ENCODE assay signal across 7 cellular contexts in genomic region chr21:5231261-5231660, GRCh38.
DNase-seq lines count a peak whose midpoint lies in the region; ATAC-seq and TF ChIP-seq lines count a peak whose summit lies in the region.
"Not testable (repeated sequence)": the region's sequence is repeated elsewhere in the genome, so short reads cannot be mapped to it uniquely, and the experiment has no call there.

No MANE protein-coding gene starts in this region.

- H3K9me3 Mint-ChIP-seq in mesothelial cell of epicardium, result peaks cover 83% of the 10 kb centered on the region

- not testable (repeated sequence) for H3K9me2 ChIP-seq in SK-N-SH

- H4K20me1 ChIP-seq in SK-N-SH (ENCODE audit: insufficient read depth), result not testable (repeated sequence)

- CTCF ChIA-PET in HEK293 (lab: Yijun Ruan, JAX); SK-N-SH (lab: Yijun Ruan, JAX): not testable (repeated sequence)

- not testable (repeated sequence) for H3K79me2 ChIP-seq in SK-N-SH (ENCODE audit: insufficient read depth)

- not testable (repeated sequence) for H3K9me3 ChIP-seq in HEK293 (ENCODE audit: control insufficient read depth, insufficient read depth, low read depth, low read length); MG63; SK-N-SH
- H3K9me3 ChIP-seq in sigmoid colon, result peaks cover 0 to 18% (median 0%) of the 10 kb centered on the region in 4 donors

- ATAC-seq in Right ventricle myocardium inferior, result not testable (repeated sequence)

- H3K27me3 ChIP-seq in MG63; SK-N-SH (ENCODE audit: insufficient read depth); sigmoid colon: not testable (repeated sequence)

- H3K4me1 ChIP-seq in HEK293 (ENCODE audit: control insufficient read depth, insufficient read depth, low read length); SK-N-SH (ENCODE audit: control insufficient read depth in 1 of 2, insufficient read depth in 2 of 2, low read depth in 1 of 2, low read length in 1 of 2); sigmoid colon: not testable (repeated sequence)

- H3K27ac ChIP-seq in HEK293 (ENCODE audit: extremely low read depth, low read depth, low read length); SK-N-SH (ENCODE audit: low read depth in 2 of 2, low read length in 1 of 2); sigmoid colon: not testable (repeated sequence)

- H3K4me3 Mint-ChIP-seq in mesothelial cell of epicardium, result not testable (repeated sequence)

- not testable (repeated sequence) for TF ChIP-seq RAD21 in SK-N-SH (IDR thresholded peaks at IDR 0.05; ENCODE audit: low read length)

- TF ChIP-seq CTCF in HEK293 (tag by site-specific recombination; IDR thresholded peaks at IDR 0.05); sigmoid colon (IDR thresholded peaks at IDR 0.05): not testable (repeated sequence)
- TF ChIP-seq CTCF in SK-N-SH (IDR thresholded peaks at IDR 0.05), result peak; percentile 26; the same call in 1 of the 2 replicates
- peak; percentile 35 for TF ChIP-seq CTCF in mesothelial cell of epicardium (IDR thresholded peaks at IDR 0.05; ENCODE audit: unreplicated experiment)

- H3F3A ChIP-seq in SK-N-SH (replicated peaks; ENCODE audit: insufficient read depth), result not testable (repeated sequence)

- H3K27ac Mint-ChIP-seq in mesothelial cell of epicardium, result not testable (repeated sequence)

- POLR2A ChIA-PET in HEK293 (lab: Yijun Ruan, JAX); SK-N-SH (lab: Yijun Ruan, JAX): not testable (repeated sequence)

- intact Hi-C loops in Right ventricle myocardium inferior (cut with DNase I); sigmoid colon (cut with DNase I): not testable (repeated sequence)

- 10% methylated on average over 9 of the region's 10 CpGs for WGBS in SK-N-SH (ENCODE audit: low lambda C conversion rate)
- WGBS in sigmoid colon, 2 donors, result 75 to 76% methylated on average over 10 of the region's 10 CpGs

- H3K36me3 Mint-ChIP-seq in mesothelial cell of epicardium, result peaks cover 15% of the 10 kb centered on the region

- not testable (repeated sequence) for TF ChIP-seq EP300 in SK-N-SH (IDR thresholded peaks at IDR 0.05; ENCODE audit: borderline replicate concordance in 1 of 2, low read depth in 1 of 2, low read length in 1 of 2); sigmoid colon (IDR thresholded peaks at IDR 0.05)

- not testable (repeated sequence) for TF ChIP-seq POLR2A in sigmoid colon (IDR thresholded peaks at IDR 0.05)

- not testable (repeated sequence) for H3K4me1 Mint-ChIP-seq in mesothelial cell of epicardium

- H3K9ac ChIP-seq in SK-N-SH, result not testable (repeated sequence)

- not testable (repeated sequence) for H3K4me2 ChIP-seq in SK-N-SH

- peak; percentile 13 for DNase-seq in MG63
- not testable (repeated sequence) for DNase-seq in SK-N-SH; mesothelial cell of epicardium (ENCODE audit: low spot score in 2 of 2, unreplicated experiment in 2 of 2)
- peak; percentile 64 for DNase-seq in Right ventricle myocardium inferior (ENCODE audit: missing footprints)
- peak; percentile 5 for DNase-seq in iPS-NIHi11 (ENCODE audit: low spot score)
- DNase-seq in sigmoid colon, result peak; percentile 65

- H2AFZ ChIP-seq in SK-N-SH (ENCODE audit: low read depth), result not testable (repeated sequence)

- not testable (repeated sequence) for H3K36me3 ChIP-seq in HEK293 (ENCODE audit: control insufficient read depth in 2 of 2, insufficient read depth in 1 of 2, low read length in 2 of 2); MG63; SK-N-SH (replicated peaks in 1 of 2; ENCODE audit: control insufficient read depth in 1 of 2, insufficient read depth in 2 of 2, low read length in 1 of 2); sigmoid colon

- H3K27me3 Mint-ChIP-seq in mesothelial cell of epicardium (ENCODE audit: low read depth), result not testable (repeated sequence)

- not testable (repeated sequence) for H3K4me3 ChIP-seq in HEK293 (ENCODE audit: low read depth, low read length); MG63; SK-N-SH (ENCODE audit: low read depth in 2 of 2, low read length in 1 of 2); sigmoid colon

TF ChIP-seq in HEK293, 187 proteins besides CTCF, POLR2A, EP300 and RAD21:
- TF ChIP-seq ZIC2 (tag by site-specific recombination; IDR thresholded peaks at IDR 0.05), result peak; percentile 44; the same call in 1 of the 2 replicates
